Comparison of ENCODE assay signal across 1 cellular context in the genomic region with DNA sequence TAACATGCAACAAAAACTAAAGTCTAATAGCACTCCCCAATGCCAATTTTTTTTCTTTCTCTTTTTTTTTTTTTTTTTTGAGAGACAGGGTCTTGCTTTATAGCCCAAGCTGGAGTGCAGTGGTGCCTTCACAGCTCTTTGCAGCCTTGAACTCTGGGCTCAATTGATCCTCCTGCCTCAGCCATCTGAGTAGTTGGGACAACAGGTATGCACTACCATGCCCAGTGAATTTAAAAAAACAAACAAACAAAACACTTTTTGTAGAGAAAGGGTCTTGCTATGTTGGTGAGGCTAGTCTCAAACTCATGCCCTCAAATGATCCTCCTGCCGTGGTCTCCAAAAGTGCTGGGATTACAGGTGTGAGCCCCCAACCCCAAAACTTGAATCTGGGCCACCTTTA.
TF ChIP-seq lines count a peak whose summit lies in the region.

No MANE protein-coding gene starts in this region.

TF ChIP-seq in HepG2, 621 proteins besides CTCF, POLR2A, EP300 and RAD21 (continued from another document and continues in another):
- TF ChIP-seq, protein P1, sequence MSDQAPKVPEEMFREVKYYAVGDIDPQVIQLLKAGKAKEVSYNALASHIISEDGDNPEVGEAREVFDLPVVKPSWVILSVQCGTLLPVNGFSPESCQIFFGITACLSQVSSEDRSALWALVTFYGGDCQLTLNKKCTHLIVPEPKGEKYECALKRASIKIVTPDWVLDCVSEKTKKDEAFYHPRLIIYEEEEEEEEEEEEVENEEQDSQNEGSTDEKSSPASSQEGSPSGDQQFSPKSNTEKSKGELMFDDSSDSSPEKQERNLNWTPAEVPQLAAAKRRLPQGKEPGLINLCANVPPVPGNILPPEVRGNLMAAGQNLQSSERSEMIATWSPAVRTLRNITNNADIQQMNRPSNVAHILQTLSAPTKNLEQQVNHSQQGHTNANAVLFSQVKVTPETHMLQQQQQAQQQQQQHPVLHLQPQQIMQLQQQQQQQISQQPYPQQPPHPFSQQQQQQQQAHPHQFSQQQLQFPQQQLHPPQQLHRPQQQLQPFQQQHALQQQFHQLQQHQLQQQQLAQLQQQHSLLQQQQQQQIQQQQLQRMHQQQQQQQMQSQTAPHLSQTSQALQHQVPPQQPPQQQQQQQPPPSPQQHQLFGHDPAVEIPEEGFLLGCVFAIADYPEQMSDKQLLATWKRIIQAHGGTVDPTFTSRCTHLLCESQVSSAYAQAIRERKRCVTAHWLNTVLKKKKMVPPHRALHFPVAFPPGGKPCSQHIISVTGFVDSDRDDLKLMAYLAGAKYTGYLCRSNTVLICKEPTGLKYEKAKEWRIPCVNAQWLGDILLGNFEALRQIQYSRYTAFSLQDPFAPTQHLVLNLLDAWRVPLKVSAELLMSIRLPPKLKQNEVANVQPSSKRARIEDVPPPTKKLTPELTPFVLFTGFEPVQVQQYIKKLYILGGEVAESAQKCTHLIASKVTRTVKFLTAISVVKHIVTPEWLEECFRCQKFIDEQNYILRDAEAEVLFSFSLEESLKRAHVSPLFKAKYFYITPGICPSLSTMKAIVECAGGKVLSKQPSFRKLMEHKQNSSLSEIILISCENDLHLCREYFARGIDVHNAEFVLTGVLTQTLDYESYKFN (CRISPR knock-in tag; conservative IDR thresholded peaks at IDR 0.05): peak; percentile 70; the same call in 1 of the 2 replicates
- no peak for TF ChIP-seq TSC22D2 (CRISPR knock-in tag; IDR thresholded peaks at IDR 0.05; ENCODE audit: borderline replicate concordance)
- TF ChIP-seq ZNF24 (IDR thresholded peaks at IDR 0.05): no peak
- TF ChIP-seq SOX13 (IDR thresholded peaks at IDR 0.05): no peak
- TF ChIP-seq SOX13 (CRISPR knock-in tag; conservative IDR thresholded peaks at IDR 0.05 in 1 of 2, IDR thresholded peaks at IDR 0.05 in 1 of 2): 0 out of 4 replicates have a peak, but pooled peaks of 1 of the 2 experiments have one; percentile 4
- no peak for TF ChIP-seq SP5 (CRISPR knock-in tag; IDR thresholded peaks at IDR 0.05; ENCODE audit: borderline replicate concordance, low read depth)
- no peak for TF ChIP-seq BRD4 (CRISPR knock-in tag; IDR thresholded peaks at IDR 0.05)
- TF ChIP-seq, protein P2, sequence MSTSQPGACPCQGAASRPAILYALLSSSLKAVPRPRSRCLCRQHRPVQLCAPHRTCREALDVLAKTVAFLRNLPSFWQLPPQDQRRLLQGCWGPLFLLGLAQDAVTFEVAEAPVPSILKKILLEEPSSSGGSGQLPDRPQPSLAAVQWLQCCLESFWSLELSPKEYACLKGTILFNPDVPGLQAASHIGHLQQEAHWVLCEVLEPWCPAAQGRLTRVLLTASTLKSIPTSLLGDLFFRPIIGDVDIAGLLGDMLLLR (CRISPR knock-in tag; IDR thresholded peaks at IDR 0.05): no peak
- TF ChIP-seq ZNF331 (CRISPR knock-in tag; IDR thresholded peaks at IDR 0.05): no peak
- no peak for TF ChIP-seq FOXP1 (IDR thresholded peaks at IDR 0.05)
- TF ChIP-seq FOXP1 (CRISPR knock-in tag; IDR thresholded peaks at IDR 0.05): peak; percentile 70
- no peak for TF ChIP-seq KAT2B (IDR thresholded peaks at IDR 0.05; ENCODE audit: borderline replicate concordance, low read depth, low read length)
- no peak for TF ChIP-seq HNRNPL (IDR thresholded peaks at IDR 0.05; ENCODE audit: low read depth, low read length)
- no peak for TF ChIP-seq ZNF558 (CRISPR knock-in tag; IDR thresholded peaks at IDR 0.05; ENCODE audit: borderline replicate concordance)
- TF ChIP-seq DR1 (CRISPR knock-in tag; IDR thresholded peaks at IDR 0.05): no peak
- no peak for TF ChIP-seq CEBPG (CRISPR knock-in tag; IDR thresholded peaks at IDR 0.05)
- no peak for TF ChIP-seq PATZ1 (CRISPR knock-in tag; IDR thresholded peaks at IDR 0.05)
- peak; percentile 40; the same call in 1 of the 2 replicates for TF ChIP-seq SALL1 (CRISPR knock-in tag; IDR thresholded peaks at IDR 0.05)
- TF ChIP-seq, protein P3, sequence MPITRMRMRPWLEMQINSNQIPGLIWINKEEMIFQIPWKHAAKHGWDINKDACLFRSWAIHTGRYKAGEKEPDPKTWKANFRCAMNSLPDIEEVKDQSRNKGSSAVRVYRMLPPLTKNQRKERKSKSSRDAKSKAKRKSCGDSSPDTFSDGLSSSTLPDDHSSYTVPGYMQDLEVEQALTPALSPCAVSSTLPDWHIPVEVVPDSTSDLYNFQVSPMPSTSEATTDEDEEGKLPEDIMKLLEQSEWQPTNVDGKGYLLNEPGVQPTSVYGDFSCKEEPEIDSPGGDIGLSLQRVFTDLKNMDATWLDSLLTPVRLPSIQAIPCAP (CRISPR knock-in tag; IDR thresholded peaks at IDR 0.05; ENCODE audit: low read depth): no peak
- no peak for TF ChIP-seq WIZ (CRISPR knock-in tag; IDR thresholded peaks at IDR 0.05)
- TF ChIP-seq ZFAT (CRISPR knock-in tag; conservative IDR thresholded peaks at IDR 0.05): no peak
- no peak for TF ChIP-seq XBP1 (CRISPR knock-in tag; IDR thresholded peaks at IDR 0.05)
- TF ChIP-seq ZSCAN12 (CRISPR knock-in tag; IDR thresholded peaks at IDR 0.05): no peak
- TF ChIP-seq ZBED4 (CRISPR knock-in tag; IDR thresholded peaks at IDR 0.05; ENCODE audit: borderline replicate concordance): no peak
- no peak for TF ChIP-seq PCBP1 (IDR thresholded peaks at IDR 0.05; ENCODE audit: borderline replicate concordance, low read depth, low read length)
- no peak for TF ChIP-seq ZNF143 (CRISPR knock-in tag; IDR thresholded peaks at IDR 0.05)
- TF ChIP-seq PHF8 (CRISPR knock-in tag; IDR thresholded peaks at IDR 0.05): no peak
- TF ChIP-seq, protein P4, sequence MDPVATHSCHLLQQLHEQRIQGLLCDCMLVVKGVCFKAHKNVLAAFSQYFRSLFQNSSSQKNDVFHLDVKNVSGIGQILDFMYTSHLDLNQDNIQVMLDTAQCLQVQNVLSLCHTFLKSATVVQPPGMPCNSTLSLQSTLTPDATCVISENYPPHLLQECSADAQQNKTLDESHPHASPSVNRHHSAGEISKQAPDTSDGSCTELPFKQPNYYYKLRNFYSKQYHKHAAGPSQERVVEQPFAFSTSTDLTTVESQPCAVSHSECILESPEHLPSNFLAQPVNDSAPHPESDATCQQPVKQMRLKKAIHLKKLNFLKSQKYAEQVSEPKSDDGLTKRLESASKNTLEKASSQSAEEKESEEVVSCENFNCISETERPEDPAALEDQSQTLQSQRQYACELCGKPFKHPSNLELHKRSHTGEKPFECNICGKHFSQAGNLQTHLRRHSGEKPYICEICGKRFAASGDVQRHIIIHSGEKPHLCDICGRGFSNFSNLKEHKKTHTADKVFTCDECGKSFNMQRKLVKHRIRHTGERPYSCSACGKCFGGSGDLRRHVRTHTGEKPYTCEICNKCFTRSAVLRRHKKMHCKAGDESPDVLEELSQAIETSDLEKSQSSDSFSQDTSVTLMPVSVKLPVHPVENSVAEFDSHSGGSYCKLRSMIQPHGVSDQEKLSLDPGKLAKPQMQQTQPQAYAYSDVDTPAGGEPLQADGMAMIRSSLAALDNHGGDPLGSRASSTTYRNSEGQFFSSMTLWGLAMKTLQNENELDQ (CRISPR knock-in tag; IDR thresholded peaks at IDR 0.05; ENCODE audit: borderline replicate concordance): no peak
- TF ChIP-seq ZNF382 (CRISPR knock-in tag; IDR thresholded peaks at IDR 0.05; ENCODE audit: borderline replicate concordance): no peak
- TF ChIP-seq U2AF1 (optimal IDR thresholded peaks at IDR 0.05; ENCODE audit: low read depth, low read length): no peak
- TF ChIP-seq PRMT3 (CRISPR knock-in tag; IDR thresholded peaks at IDR 0.05; ENCODE audit: borderline replicate concordance, low read depth): no peak
- TF ChIP-seq, protein P5, sequence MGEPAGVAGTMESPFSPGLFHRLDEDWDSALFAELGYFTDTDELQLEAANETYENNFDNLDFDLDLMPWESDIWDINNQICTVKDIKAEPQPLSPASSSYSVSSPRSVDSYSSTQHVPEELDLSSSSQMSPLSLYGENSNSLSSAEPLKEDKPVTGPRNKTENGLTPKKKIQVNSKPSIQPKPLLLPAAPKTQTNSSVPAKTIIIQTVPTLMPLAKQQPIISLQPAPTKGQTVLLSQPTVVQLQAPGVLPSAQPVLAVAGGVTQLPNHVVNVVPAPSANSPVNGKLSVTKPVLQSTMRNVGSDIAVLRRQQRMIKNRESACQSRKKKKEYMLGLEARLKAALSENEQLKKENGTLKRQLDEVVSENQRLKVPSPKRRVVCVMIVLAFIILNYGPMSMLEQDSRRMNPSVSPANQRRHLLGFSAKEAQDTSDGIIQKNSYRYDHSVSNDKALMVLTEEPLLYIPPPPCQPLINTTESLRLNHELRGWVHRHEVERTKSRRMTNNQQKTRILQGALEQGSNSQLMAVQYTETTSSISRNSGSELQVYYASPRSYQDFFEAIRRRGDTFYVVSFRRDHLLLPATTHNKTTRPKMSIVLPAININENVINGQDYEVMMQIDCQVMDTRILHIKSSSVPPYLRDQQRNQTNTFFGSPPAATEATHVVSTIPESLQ (CRISPR knock-in tag; conservative IDR thresholded peaks at IDR 0.05): no peak
- no peak; the same call in 1 of the 2 replicates for TF ChIP-seq ARID4A (CRISPR knock-in tag; IDR thresholded peaks at IDR 0.05; ENCODE audit: borderline replicate concordance)
- TF ChIP-seq, protein P6, sequence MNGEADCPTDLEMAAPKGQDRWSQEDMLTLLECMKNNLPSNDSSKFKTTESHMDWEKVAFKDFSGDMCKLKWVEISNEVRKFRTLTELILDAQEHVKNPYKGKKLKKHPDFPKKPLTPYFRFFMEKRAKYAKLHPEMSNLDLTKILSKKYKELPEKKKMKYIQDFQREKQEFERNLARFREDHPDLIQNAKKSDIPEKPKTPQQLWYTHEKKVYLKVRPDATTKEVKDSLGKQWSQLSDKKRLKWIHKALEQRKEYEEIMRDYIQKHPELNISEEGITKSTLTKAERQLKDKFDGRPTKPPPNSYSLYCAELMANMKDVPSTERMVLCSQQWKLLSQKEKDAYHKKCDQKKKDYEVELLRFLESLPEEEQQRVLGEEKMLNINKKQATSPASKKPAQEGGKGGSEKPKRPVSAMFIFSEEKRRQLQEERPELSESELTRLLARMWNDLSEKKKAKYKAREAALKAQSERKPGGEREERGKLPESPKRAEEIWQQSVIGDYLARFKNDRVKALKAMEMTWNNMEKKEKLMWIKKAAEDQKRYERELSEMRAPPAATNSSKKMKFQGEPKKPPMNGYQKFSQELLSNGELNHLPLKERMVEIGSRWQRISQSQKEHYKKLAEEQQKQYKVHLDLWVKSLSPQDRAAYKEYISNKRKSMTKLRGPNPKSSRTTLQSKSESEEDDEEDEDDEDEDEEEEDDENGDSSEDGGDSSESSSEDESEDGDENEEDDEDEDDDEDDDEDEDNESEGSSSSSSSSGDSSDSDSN (CRISPR knock-in tag; IDR thresholded peaks at IDR 0.05): no peak
- no peak for TF ChIP-seq TAF1 (CRISPR knock-in tag; IDR thresholded peaks at IDR 0.05)
